In genomic region chr6:10383312-10384063, GRCh38 we compare ENCODE assay signal across 1 cellular context.
TF ChIP-seq lines count a peak whose summit lies in the region.

No MANE protein-coding gene starts in this region.

TF ChIP-seq in K562, 482 proteins besides CTCF, POLR2A, EP300 and RAD21 (continued from another document):
- TF ChIP-seq, protein P1, sequence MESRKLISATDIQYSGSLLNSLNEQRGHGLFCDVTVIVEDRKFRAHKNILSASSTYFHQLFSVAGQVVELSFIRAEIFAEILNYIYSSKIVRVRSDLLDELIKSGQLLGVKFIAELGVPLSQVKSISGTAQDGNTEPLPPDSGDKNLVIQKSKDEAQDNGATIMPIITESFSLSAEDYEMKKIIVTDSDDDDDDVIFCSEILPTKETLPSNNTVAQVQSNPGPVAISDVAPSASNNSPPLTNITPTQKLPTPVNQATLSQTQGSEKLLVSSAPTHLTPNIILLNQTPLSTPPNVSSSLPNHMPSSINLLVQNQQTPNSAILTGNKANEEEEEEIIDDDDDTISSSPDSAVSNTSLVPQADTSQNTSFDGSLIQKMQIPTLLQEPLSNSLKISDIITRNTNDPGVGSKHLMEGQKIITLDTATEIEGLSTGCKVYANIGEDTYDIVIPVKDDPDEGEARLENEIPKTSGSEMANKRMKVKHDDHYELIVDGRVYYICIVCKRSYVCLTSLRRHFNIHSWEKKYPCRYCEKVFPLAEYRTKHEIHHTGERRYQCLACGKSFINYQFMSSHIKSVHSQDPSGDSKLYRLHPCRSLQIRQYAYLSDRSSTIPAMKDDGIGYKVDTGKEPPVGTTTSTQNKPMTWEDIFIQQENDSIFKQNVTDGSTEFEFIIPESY (CRISPR knock-in tag; IDR thresholded peaks at IDR 0.05): peak; percentile 48; the same call in 1 of the 2 replicates
- TF ChIP-seq MEF2D (tag; conservative IDR thresholded peaks at IDR 0.05; ENCODE audit: low read depth): no peak
- TF ChIP-seq, protein P2, sequence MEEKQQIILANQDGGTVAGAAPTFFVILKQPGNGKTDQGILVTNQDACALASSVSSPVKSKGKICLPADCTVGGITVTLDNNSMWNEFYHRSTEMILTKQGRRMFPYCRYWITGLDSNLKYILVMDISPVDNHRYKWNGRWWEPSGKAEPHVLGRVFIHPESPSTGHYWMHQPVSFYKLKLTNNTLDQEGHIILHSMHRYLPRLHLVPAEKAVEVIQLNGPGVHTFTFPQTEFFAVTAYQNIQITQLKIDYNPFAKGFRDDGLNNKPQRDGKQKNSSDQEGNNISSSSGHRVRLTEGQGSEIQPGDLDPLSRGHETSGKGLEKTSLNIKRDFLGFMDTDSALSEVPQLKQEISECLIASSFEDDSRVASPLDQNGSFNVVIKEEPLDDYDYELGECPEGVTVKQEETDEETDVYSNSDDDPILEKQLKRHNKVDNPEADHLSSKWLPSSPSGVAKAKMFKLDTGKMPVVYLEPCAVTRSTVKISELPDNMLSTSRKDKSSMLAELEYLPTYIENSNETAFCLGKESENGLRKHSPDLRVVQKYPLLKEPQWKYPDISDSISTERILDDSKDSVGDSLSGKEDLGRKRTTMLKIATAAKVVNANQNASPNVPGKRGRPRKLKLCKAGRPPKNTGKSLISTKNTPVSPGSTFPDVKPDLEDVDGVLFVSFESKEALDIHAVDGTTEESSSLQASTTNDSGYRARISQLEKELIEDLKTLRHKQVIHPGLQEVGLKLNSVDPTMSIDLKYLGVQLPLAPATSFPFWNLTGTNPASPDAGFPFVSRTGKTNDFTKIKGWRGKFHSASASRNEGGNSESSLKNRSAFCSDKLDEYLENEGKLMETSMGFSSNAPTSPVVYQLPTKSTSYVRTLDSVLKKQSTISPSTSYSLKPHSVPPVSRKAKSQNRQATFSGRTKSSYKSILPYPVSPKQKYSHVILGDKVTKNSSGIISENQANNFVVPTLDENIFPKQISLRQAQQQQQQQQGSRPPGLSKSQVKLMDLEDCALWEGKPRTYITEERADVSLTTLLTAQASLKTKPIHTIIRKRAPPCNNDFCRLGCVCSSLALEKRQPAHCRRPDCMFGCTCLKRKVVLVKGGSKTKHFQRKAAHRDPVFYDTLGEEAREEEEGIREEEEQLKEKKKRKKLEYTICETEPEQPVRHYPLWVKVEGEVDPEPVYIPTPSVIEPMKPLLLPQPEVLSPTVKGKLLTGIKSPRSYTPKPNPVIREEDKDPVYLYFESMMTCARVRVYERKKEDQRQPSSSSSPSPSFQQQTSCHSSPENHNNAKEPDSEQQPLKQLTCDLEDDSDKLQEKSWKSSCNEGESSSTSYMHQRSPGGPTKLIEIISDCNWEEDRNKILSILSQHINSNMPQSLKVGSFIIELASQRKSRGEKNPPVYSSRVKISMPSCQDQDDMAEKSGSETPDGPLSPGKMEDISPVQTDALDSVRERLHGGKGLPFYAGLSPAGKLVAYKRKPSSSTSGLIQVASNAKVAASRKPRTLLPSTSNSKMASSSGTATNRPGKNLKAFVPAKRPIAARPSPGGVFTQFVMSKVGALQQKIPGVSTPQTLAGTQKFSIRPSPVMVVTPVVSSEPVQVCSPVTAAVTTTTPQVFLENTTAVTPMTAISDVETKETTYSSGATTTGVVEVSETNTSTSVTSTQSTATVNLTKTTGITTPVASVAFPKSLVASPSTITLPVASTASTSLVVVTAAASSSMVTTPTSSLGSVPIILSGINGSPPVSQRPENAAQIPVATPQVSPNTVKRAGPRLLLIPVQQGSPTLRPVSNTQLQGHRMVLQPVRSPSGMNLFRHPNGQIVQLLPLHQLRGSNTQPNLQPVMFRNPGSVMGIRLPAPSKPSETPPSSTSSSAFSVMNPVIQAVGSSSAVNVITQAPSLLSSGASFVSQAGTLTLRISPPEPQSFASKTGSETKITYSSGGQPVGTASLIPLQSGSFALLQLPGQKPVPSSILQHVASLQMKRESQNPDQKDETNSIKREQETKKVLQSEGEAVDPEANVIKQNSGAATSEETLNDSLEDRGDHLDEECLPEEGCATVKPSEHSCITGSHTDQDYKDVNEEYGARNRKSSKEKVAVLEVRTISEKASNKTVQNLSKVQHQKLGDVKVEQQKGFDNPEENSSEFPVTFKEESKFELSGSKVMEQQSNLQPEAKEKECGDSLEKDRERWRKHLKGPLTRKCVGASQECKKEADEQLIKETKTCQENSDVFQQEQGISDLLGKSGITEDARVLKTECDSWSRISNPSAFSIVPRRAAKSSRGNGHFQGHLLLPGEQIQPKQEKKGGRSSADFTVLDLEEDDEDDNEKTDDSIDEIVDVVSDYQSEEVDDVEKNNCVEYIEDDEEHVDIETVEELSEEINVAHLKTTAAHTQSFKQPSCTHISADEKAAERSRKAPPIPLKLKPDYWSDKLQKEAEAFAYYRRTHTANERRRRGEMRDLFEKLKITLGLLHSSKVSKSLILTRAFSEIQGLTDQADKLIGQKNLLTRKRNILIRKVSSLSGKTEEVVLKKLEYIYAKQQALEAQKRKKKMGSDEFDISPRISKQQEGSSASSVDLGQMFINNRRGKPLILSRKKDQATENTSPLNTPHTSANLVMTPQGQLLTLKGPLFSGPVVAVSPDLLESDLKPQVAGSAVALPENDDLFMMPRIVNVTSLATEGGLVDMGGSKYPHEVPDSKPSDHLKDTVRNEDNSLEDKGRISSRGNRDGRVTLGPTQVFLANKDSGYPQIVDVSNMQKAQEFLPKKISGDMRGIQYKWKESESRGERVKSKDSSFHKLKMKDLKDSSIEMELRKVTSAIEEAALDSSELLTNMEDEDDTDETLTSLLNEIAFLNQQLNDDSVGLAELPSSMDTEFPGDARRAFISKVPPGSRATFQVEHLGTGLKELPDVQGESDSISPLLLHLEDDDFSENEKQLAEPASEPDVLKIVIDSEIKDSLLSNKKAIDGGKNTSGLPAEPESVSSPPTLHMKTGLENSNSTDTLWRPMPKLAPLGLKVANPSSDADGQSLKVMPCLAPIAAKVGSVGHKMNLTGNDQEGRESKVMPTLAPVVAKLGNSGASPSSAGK (IDR thresholded peaks at IDR 0.05): peak; percentile 59; the same call in 1 of the 2 replicates
